In genomic region chr9:135480942-135481315, GRCh38 we compare ENCODE assay signal across 8 cellular contexts. TPM values are rescaled to one million over a fixed set of nuclear protein-coding genes. Genes with fewer than 3 reads are reported as not detected.
DNase-seq lines count a peak whose midpoint lies in the region; ATAC-seq and TF ChIP-seq lines count a peak whose summit lies in the region.

No MANE protein-coding gene starts in this region.

- no peak for DNase-seq in activated T-cell treated with anti-CD3 and anti-CD28 coated beads, Interleukin-2, amount 50 U/mL, for 72 hours
- no peak for DNase-seq in activated T-cell treated with anti-CD3 and anti-CD28 coated beads, Interleukin-2, amount 50 U/mL, for 1 hour
- DNase-seq in body of pancreas (no peak), right lobe of liver (no peak), thyroid gland (no peak), omental fat pad (ENCODE audit: low spot score) (no peak), inferior parietal cortex (ENCODE audit: extremely low spot score) (no peak)

- H3K27me3 Mint-ChIP-seq in activated T-cell treated with anti-CD3 and anti-CD28 coated beads, Interleukin-2, amount 50 U/mL, for 72 hours (ENCODE audit: low read depth) = peaks cover 35% of the 10 kb centered on the region

- TF ChIP-seq CTCF in body of pancreas (IDR thresholded peaks at IDR 0.05) (no peak), right lobe of liver (IDR thresholded peaks at IDR 0.05) (no peak), thyroid gland (IDR thresholded peaks at IDR 0.05) (no peak), omental fat pad (IDR thresholded peaks at IDR 0.05) (no peak)

- H3K9me3 Mint-ChIP-seq in activated T-cell treated with anti-CD3 and anti-CD28 coated beads, Interleukin-2, amount 50 U/mL, for 72 hours = no peaks in the 10 kb centered on the region

- intact Hi-C loops in body of pancreas (cut with DNase I) (no loop called here), right lobe of liver (cut with DNase I) (no loop called here), thyroid gland (cut with DNase I) (no loop called here)

- peak; percentile 30 to 32 for ATAC-seq in activated T-cell treated with anti-CD3 and anti-CD28 coated beads, Interleukin-2, amount 50 U/mL, for 72 hours (replicated peaks in 1 of 2)
- no peak for ATAC-seq in body of pancreas
- ATAC-seq in right lobe of liver = no peak
- no peak for ATAC-seq in omental fat pad (ENCODE audit: low FRiP score)
- ATAC-seq in HG02840 (IDR thresholded peaks at IDR 0.05; ENCODE audit: low FRiP score, unreplicated experiment) = no peak

- peaks cover 5% of the 10 kb centered on the region for H3K4me1 Mint-ChIP-seq in activated T-cell treated with anti-CD3 and anti-CD28 coated beads, Interleukin-2, amount 50 U/mL, for 72 hours (ENCODE audit: low read depth)

- H3K36me3 ChIP-seq in body of pancreas (replicated peaks in 1 of 2; ENCODE audit: insufficient read depth in 1 of 2, low read depth in 2 of 2) (peaks cover 0 to 17% of the 10 kb centered on the region in 2 donors), right lobe of liver (peaks cover 0 to 15% (median 2%) of the 10 kb centered on the region in 4 donors), thyroid gland (peaks cover 20 to 21% of the 10 kb centered on the region in 2 donors)

- TF ChIP-seq POLR2A in body of pancreas (IDR thresholded peaks at IDR 0.05) (no peak), right lobe of liver (IDR thresholded peaks at IDR 0.05) (no peak), thyroid gland (IDR thresholded peaks at IDR 0.05) (no peak)

- peaks cover 0 to 3% of the 10 kb centered on the region in 2 donors for H3K36me3 Mint-ChIP-seq in activated T-cell treated with anti-CD3 and anti-CD28 coated beads, Interleukin-2, amount 50 U/mL, for 72 hours (ENCODE audit: insufficient read depth in 2 of 2)

- peak overlapping the region; percentile 74 to 90 (median 77) for H3K27ac ChIP-seq in body of pancreas
- peak overlapping the region in 1 of 3 donors; percentile 36 for H3K27ac ChIP-seq in right lobe of liver
- H3K27ac ChIP-seq in thyroid gland = peak overlapping the region in 2 of 3 donors; percentile 27 to 71

- peaks cover 34% of the 10 kb centered on the region for H3K4me1 ChIP-seq in body of pancreas
- H3K4me1 ChIP-seq in right lobe of liver = peaks cover 0 to 3% (median 0%) of the 10 kb centered on the region in 4 donors
- H3K4me1 ChIP-seq in thyroid gland = peaks cover 6 to 18% of the 10 kb centered on the region in 2 donors

- H3K4me3 ChIP-seq in body of pancreas (peak overlapping the region; percentile 78 to 85), right lobe of liver (peak overlapping the region; percentile 62 to 84 (median 71)), thyroid gland (replicated peaks in 1 of 3) (peak overlapping the region in 1 of 3 donors; percentile 70)

- H3K27me3 ChIP-seq in body of pancreas (no peaks in the 10 kb centered on the region), right lobe of liver (no peaks in the 10 kb centered on the region), thyroid gland (no peaks in the 10 kb centered on the region)

- no peak overlapping the region for H3K27ac Mint-ChIP-seq in activated T-cell treated with anti-CD3 and anti-CD28 coated beads, Interleukin-2, amount 50 U/mL, for 72 hours

- WGBS in body of pancreas, 2 donors = 32 to 44% methylated on average over 7 to 11 of the region's 11 CpGs
- WGBS in right lobe of liver (ENCODE audit: insufficient coverage, low coverage, low lambda C conversion rate, missing lambda C conversion rate) = 34% methylated on average over 6 of the region's 11 CpGs
- 36 to 42% methylated on average over 10 to 11 of the region's 11 CpGs for WGBS in thyroid gland, 2 donors

- H3K4me3 Mint-ChIP-seq in activated T-cell treated with anti-CD3 and anti-CD28 coated beads, Interleukin-2, amount 50 U/mL, for 72 hours = peak overlapping the region; percentile 45 to 50

- H3K9me3 ChIP-seq in body of pancreas (no peaks in the 10 kb centered on the region), right lobe of liver (no peaks in the 10 kb centered on the region), thyroid gland (no peaks in the 10 kb centered on the region)

RNA-seq across cellular contexts. Expression of gene PPP1R26, which starts 1.3 kb away (rescaled TPM):
- total RNA-seq in activated T-cell treated with anti-CD3 and anti-CD28 coated beads, Interleukin-2, amount 50 U/mL, for 72 hours = 1 to 10 TPM in 1 of 2 donors, under 1 TPM in 1; 0.96 to 2.8 TPM
- total RNA-seq in body of pancreas = 10 to 100 TPM; 17.8 to 17.9 TPM
- total RNA-seq in right lobe of liver = 1 to 10 TPM; 5.1 to 9.0 (median 7.7) TPM
- 10 to 100 TPM; 22.3 to 29.8 (median 25.7) TPM for total RNA-seq in thyroid gland
- 10 to 100 TPM in 3 of 4 donors, 1 to 10 TPM in 1; 7.3 to 11.3 (median 10.9) TPM for total RNA-seq in omental fat pad

RNA-seq across cellular contexts. Expression of gene MRPS2, which starts 19.6 kb away (rescaled TPM):
- total RNA-seq in activated T-cell treated with anti-CD3 and anti-CD28 coated beads, Interleukin-2, amount 50 U/mL, for 72 hours = 10 to 100 TPM; 40.6 to 54.9 TPM
- 10 to 100 TPM; 15.8 to 35.0 TPM for total RNA-seq in body of pancreas
- total RNA-seq in right lobe of liver = 10 to 100 TPM; 24.7 to 56.8 (median 30.5) TPM
- 10 to 100 TPM; 26.5 to 47.5 (median 33.1) TPM for total RNA-seq in thyroid gland
- total RNA-seq in omental fat pad = 10 to 100 TPM; 23.5 to 46.8 (median 34.9) TPM

RNA-seq across cellular contexts. Expression of gene LCN1, which starts 40.3 kb away (rescaled TPM):
- total RNA-seq in activated T-cell treated with anti-CD3 and anti-CD28 coated beads, Interleukin-2, amount 50 U/mL, for 72 hours = not detected
- total RNA-seq in body of pancreas = not detected
- total RNA-seq in right lobe of liver = not detected
- not detected for total RNA-seq in thyroid gland
- not detected for total RNA-seq in omental fat pad

Comparison
In these comparisons a context has a peak if more than half of its experiments do, and no peak if none do; other contexts are left out.
1. ATAC-seq: peak in activated T-cell treated with anti-CD3 and anti-CD28 coated beads, Interleukin-2, amount 50 U/mL, for 72 hours (2 of 2); none in body of pancreas (single experiment), right lobe of liver (0 of 4), omental fat pad (single experiment) and HG02840 (single experiment).